ENCODE assay signal across 8 cellular contexts in the genomic region with DNA sequence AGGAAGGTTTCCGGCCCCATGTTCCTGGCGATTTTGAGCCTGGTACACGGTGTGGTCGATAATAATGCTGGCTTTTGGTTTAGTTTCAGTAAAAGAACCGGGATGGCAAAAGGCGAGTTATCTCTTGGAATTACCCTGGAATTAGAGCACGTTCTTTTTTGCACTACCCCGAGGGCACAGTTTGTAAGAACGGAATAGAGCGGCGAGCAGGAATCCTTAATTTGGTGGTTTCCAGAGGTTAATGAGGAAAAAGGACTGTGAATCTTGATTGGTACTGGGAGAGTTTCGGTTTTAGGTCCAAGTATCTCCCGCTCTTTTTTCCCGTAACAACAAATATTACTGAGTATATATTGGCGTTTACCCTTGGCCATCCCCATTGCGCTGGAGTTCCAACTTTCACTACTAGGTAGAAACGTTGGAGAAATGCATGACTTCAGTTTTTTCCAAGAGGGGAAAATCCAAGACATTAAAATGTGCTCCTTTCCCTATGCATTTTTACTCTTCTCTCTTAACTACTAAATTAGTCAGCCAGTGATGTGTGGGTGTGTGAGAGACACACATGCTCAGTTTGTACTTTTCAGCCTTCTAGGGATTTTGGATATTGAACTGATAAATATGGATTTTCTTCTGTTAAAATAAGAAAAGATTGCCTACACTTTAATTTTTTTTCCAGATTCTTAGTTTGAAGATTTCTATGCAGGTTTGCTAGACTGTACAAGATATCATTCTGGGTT.
A peak's percentile ranks its signal among the peaks of the same experiment; 100 is the strongest.
DNase-seq lines count a peak whose midpoint lies in the region; ATAC-seq and TF ChIP-seq lines count a peak whose summit lies in the region.

No MANE protein-coding gene starts in this region.

- no peaks in the 10 kb centered on the region for H3K4me1 ChIP-seq in NT2/D1 (ENCODE audit: insufficient read depth, insufficient read length)
- H3K4me1 ChIP-seq in colonic mucosa: no peaks in the 10 kb centered on the region
- no peaks in the 10 kb centered on the region for H3K4me1 ChIP-seq in mesodermal cell (ENCODE audit: control insufficient read depth, insufficient read depth, low read length, poor library complexity, severe bottlenecking)
- peaks cover 7% of the 10 kb centered on the region for H3K4me1 ChIP-seq in vagina

- peak overlapping the region; percentile 85 for H3K4me3 ChIP-seq in NT2/D1 (ENCODE audit: insufficient read length, low read depth)
- peak overlapping the region; percentile 74 for H3K4me3 ChIP-seq in colonic mucosa
- peak overlapping the region; percentile 53 for H3K4me3 ChIP-seq in mesodermal cell (ENCODE audit: extremely low read depth, insufficient read depth, low read length, poor library complexity, severe bottlenecking)
- H3K4me3 ChIP-seq in vagina: peak overlapping the region; percentile 78 to 83

- 12 to 22% methylated on average over 13 of the region's 17 CpGs for WGBS in mesodermal cell (ENCODE audit: insufficient coverage in 2 of 2), 2 experiments

- H3K27me3 ChIP-seq in NT2/D1 (ENCODE audit: insufficient read depth, insufficient read length) (no peaks in the 10 kb centered on the region), colonic mucosa (no peaks in the 10 kb centered on the region), vagina (no peaks in the 10 kb centered on the region)

- H3K27ac ChIP-seq in colonic mucosa (peak overlapping the region; percentile 86), mesodermal cell (ENCODE audit: low read depth, low read length, severe bottlenecking) (peak overlapping the region; percentile 99), vagina (peak overlapping the region; percentile 79)

- H3K9me3 ChIP-seq in NT2/D1 (ENCODE audit: insufficient read depth, low read length): peaks cover 21% of the 10 kb centered on the region; the same call in 1 of the 2 replicates
- no peaks in the 10 kb centered on the region for H3K9me3 ChIP-seq in colonic mucosa
- H3K9me3 ChIP-seq in mesodermal cell (ENCODE audit: control insufficient read depth, low read length): peaks cover 15% of the 10 kb centered on the region
- H3K9me3 ChIP-seq in vagina: no peaks in the 10 kb centered on the region

- TF ChIP-seq CTCF in colonic mucosa (IDR thresholded peaks at IDR 0.05) (no peak), vagina (IDR thresholded peaks at IDR 0.05) (no peak)

- H3K36me3 ChIP-seq in NT2/D1 (ENCODE audit: insufficient read depth, insufficient read length, low read length) (no peaks in the 10 kb centered on the region), colonic mucosa (no peaks in the 10 kb centered on the region), mesodermal cell (ENCODE audit: control insufficient read depth, insufficient read depth, low read length) (no peaks in the 10 kb centered on the region), vagina (no peaks in the 10 kb centered on the region)

- ATAC-seq in GM18868 (IDR thresholded peaks at IDR 0.05; ENCODE audit: unreplicated experiment): no peak

- DNase-seq in NCI-H2171 treated with DMSO at 0.1 percent for 48 hours (lab: John Stamatoyannopoulos, UW) (peak; percentile 76), NCI-H2171 (lab: John Stamatoyannopoulos, UW) (no peak), NT2/D1 (ENCODE audit: low read depth, low spot score) (no peak), colonic mucosa (no peak), vagina (ENCODE audit: extremely low spot score in 2 of 2) (no peak), islet precursor cell (no peak)

- intact Hi-C loops in colonic mucosa (cut with DNase I): no loop called here
- intact Hi-C loops in vagina (cut with DNase I): no loop called here

- TF ChIP-seq POLR2A in vagina (IDR thresholded peaks at IDR 0.05): no peak

- peak overlapping the region; percentile 89 for H3K9ac ChIP-seq in NT2/D1 (ENCODE audit: insufficient read length, low read depth)
- peak overlapping the region; percentile 83 to 91 for H3K9ac ChIP-seq in colonic mucosa (ENCODE audit: low read depth in 2 of 2, low read length in 2 of 2)
